ENCODE assay signal across 11 cellular contexts in the genomic region with DNA sequence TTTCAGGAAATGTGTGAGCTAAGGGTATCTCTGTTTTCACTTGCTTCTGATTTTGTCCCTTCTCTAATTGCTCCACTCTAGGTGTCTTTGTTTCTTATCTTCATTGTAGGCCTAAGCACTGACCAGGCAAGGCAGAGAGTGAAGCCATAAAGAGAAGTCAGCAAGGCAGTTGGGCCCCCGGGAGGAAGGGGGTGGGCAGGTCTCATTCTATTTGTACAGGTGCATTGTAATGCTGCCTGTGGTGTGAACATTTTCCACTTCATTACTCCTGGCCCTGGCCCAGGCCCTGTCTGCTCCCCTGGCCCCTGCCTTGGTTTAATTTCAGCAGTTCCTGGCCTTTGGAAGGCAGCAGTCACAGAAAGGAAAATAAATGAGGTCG.
DNase-seq lines count a peak whose midpoint lies in the region; ATAC-seq and TF ChIP-seq lines count a peak whose summit lies in the region.
"Had no signal": no experiment of that assay in that cellular context is flagged by ENCODE, and none has a peak within 500 bp of the region (broad histone marks: within the 10 kb centered on the region; RNA-seq: fewer than 3 reads in every experiment).

No MANE protein-coding gene starts in this region.

- H3K27ac ChIP-seq in KMS-11 (no peak overlapping the region), OCI-LY1 (ENCODE audit: low read depth, low read length, poor library complexity, severe bottlenecking) (peak overlapping the region; percentile 84), hepatocyte (peak overlapping the region; percentile 85)

- peaks cover 5% of the 10 kb centered on the region for H3K27me3 Mint-ChIP-seq in activated CD8-positive, alpha-beta memory T cell treated with anti-CD3 and anti-CD28 coated beads, Interleukin-2, amount 10 ng/mL, durations not matched to agents 7 days and 5 days

- WGBS in hepatocyte (ENCODE audit: low lambda C conversion rate, missing lambda C conversion rate) = 68% methylated on average over 2 of the region's 2 CpGs

- no peaks in the 10 kb centered on the region for H3K9me2 ChIP-seq in OCI-LY1 (ENCODE audit: low read depth, low read length)
- no peaks in the 10 kb centered on the region for H3K9me2 ChIP-seq in hepatocyte (replicated peaks; ENCODE audit: insufficient read depth)

- no peaks in the 10 kb centered on the region for H3K9me3 Mint-ChIP-seq in activated CD8-positive, alpha-beta memory T cell treated with anti-CD3 and anti-CD28 coated beads, Interleukin-2, amount 10 ng/mL, durations not matched to agents 7 days and 5 days (ENCODE audit: low read depth)

- H3K4me2 ChIP-seq in KMS-11 (0 out of 2 replicates have a peak overlapping the region, but pooled peaks have one; percentile 17), OCI-LY1 (ENCODE audit: low read length) (peak overlapping the region; percentile 1; the same call in 1 of the 2 replicates), hepatocyte (no peak overlapping the region)

- H3K27me3 ChIP-seq in KMS-11 (ENCODE audit: insufficient read depth, low read depth) (no peaks in the 10 kb centered on the region), OCI-LY1 (ENCODE audit: insufficient read depth, low read length) (no peaks in the 10 kb centered on the region), hepatocyte (no peaks in the 10 kb centered on the region)

- CTCF ChIA-PET in activated CD8-positive, alpha-beta memory T cell treated with anti-CD3 and anti-CD28 coated beads, Interleukin-2, amount 10 ng/mL, durations not matched to agents 7 days and 5 days (lab: Charles Lee) = no interaction called here

- H3K27ac Mint-ChIP-seq in activated CD8-positive, alpha-beta memory T cell treated with anti-CD3 and anti-CD28 coated beads, Interleukin-2, amount 10 ng/mL, durations not matched to agents 7 days and 5 days = no peak overlapping the region

- TF ChIP-seq CTCF in KMS-11 (conservative IDR thresholded peaks at IDR 0.05; ENCODE audit: low read depth, low read length) (no peak), OCI-LY1 (IDR thresholded peaks at IDR 0.05; ENCODE audit: low read length) (no peak), hepatocyte (IDR thresholded peaks at IDR 0.05; ENCODE audit: poor library complexity) (no peak)

- H2AFZ ChIP-seq in KMS-11 (ENCODE audit: low read depth) = no peak overlapping the region
- H2AFZ ChIP-seq in OCI-LY1 (ENCODE audit: low read length) = no peak overlapping the region
- H2AFZ ChIP-seq in hepatocyte = no peak overlapping the region

- no peak overlapping the region for H3K4me3 Mint-ChIP-seq in activated CD8-positive, alpha-beta memory T cell treated with anti-CD3 and anti-CD28 coated beads, Interleukin-2, amount 10 ng/mL, durations not matched to agents 7 days and 5 days

- no peaks in the 10 kb centered on the region for H3K9me3 ChIP-seq in OCI-LY1 (ENCODE audit: low read length)
- no peaks in the 10 kb centered on the region for H3K9me3 ChIP-seq in hepatocyte (ENCODE audit: low read depth)

- no peak for ATAC-seq in HG02623 (IDR thresholded peaks at IDR 0.05; ENCODE audit: unreplicated experiment)
- no peak for ATAC-seq in activated CD8-positive, alpha-beta memory T cell treated with anti-CD3 and anti-CD28 coated beads, Interleukin-2, amount 10 ng/mL, durations not matched to agents 7 days and 5 days

- no peaks in the 10 kb centered on the region for H3F3A ChIP-seq in OCI-LY1 (ENCODE audit: insufficient read depth, low read length)

- H3K4me1 Mint-ChIP-seq in activated CD8-positive, alpha-beta memory T cell treated with anti-CD3 and anti-CD28 coated beads, Interleukin-2, amount 10 ng/mL, durations not matched to agents 7 days and 5 days = no peaks in the 10 kb centered on the region

- no peaks in the 10 kb centered on the region for H4K20me1 ChIP-seq in KMS-11 (ENCODE audit: insufficient read depth)
- H4K20me1 ChIP-seq in OCI-LY1 (ENCODE audit: insufficient read depth, low read length) = no peaks in the 10 kb centered on the region
- H4K20me1 ChIP-seq in hepatocyte (ENCODE audit: insufficient read depth, poor library complexity, severe bottlenecking) = no peaks in the 10 kb centered on the region

- H3K36me3 ChIP-seq in KMS-11 (ENCODE audit: insufficient read depth) (no peaks in the 10 kb centered on the region), OCI-LY1 (ENCODE audit: insufficient read depth, low read length) (no peaks in the 10 kb centered on the region), hepatocyte (replicated peaks; ENCODE audit: insufficient read depth, low read depth) (no peaks in the 10 kb centered on the region)

- no peak overlapping the region for H3K4me3 ChIP-seq in KMS-11 (IDR thresholded peaks at IDR 0.05; ENCODE audit: insufficient read depth, low read depth, low read length)
- H3K4me3 ChIP-seq in OCI-LY1 (ENCODE audit: low read depth, low read length, poor library complexity, severe bottlenecking) = no peak overlapping the region
- H3K4me3 ChIP-seq in hepatocyte = no peak overlapping the region

- H3K4me1 ChIP-seq in KMS-11 (ENCODE audit: low read depth, poor library complexity, severe bottlenecking) = peaks cover 23% of the 10 kb centered on the region
- peaks cover 53% of the 10 kb centered on the region for H3K4me1 ChIP-seq in OCI-LY1 (ENCODE audit: insufficient read depth, low read length, severe bottlenecking)
- peaks cover 19% of the 10 kb centered on the region for H3K4me1 ChIP-seq in hepatocyte (ENCODE audit: insufficient read depth)

- no peaks in the 10 kb centered on the region for H3K36me3 Mint-ChIP-seq in activated CD8-positive, alpha-beta memory T cell treated with anti-CD3 and anti-CD28 coated beads, Interleukin-2, amount 10 ng/mL, durations not matched to agents 7 days and 5 days

- H3K9ac ChIP-seq in KMS-11 (no peak overlapping the region), OCI-LY1 (ENCODE audit: low read length) (peak overlapping the region; percentile 3; the same call in 1 of the 2 replicates)

- no peaks in the 10 kb centered on the region for H3K79me2 ChIP-seq in KMS-11 (ENCODE audit: insufficient read depth, low read depth)
- no peaks in the 10 kb centered on the region for H3K79me2 ChIP-seq in OCI-LY1 (ENCODE audit: insufficient read depth, low read length)
- H3K79me2 ChIP-seq in hepatocyte = no peaks in the 10 kb centered on the region

- DNase-seq in COR-L47 (lab: John Stamatoyannopoulos, UW) = peak; percentile 82
- DNase-seq in hepatocyte (ENCODE audit: low spot score) = peak; percentile 70
- DNase-seq in stimulated activated naive CD4-positive, alpha-beta T cell (lab: John Stamatoyannopoulos, UW) = no peak
- DNase-seq in activated CD8-positive, alpha-beta memory T cell treated with anti-CD3 and anti-CD28 coated beads, Interleukin-2, amount 10 ng/mL, durations not matched to agents 7 days and 5 days = no peak
- no peak for DNase-seq in D341Med (ENCODE audit: low spot score)
- DNase-seq: activated CD4-positive, alpha-beta T cell treated with anti-CD3 and anti-CD28 coated beads, Interleukin-2, amount 50 U/mL, for 48 hours; activated naive CD4-positive, alpha-beta T cell treated with anti-CD3 and anti-CD28 coated beads, Interleukin-2, amount 50 U/mL, for 16 hours; midbrain had no signal

Comparison
In these comparisons a context has a peak if more than half of its experiments do, and no peak if none do; other contexts are left out.
1. DNase-seq: peak in COR-L47 (single experiment) and hepatocyte (single experiment); none in stimulated activated naive CD4-positive, alpha-beta T cell (0 of 6), activated CD8-positive, alpha-beta memory T cell treated with anti-CD3 and anti-CD28 coated beads, Interleukin-2, amount 10 ng/mL, durations not matched to agents 7 days and 5 days (single experiment) and D341Med (single experiment).